Comparison of ENCODE assay signal across 8 cellular contexts in genomic region chrX:36867143-36867542, GRCh38.
DNase-seq lines count a peak whose midpoint lies in the region; ATAC-seq and TF ChIP-seq lines count a peak whose summit lies in the region.

No MANE protein-coding gene starts in this region.

- DNase-seq in BJ (ENCODE audit: low read depth) (no peak), NCI-H1694 treated with DMSO at 0.1 percent for 48 hours (lab: John Stamatoyannopoulos, UW) (peak; percentile 28), mammary epithelial cell (peak; percentile 9), myocyte (ENCODE audit: low read depth) (peak; percentile 46)
- no peak for DNase-seq in stimulated activated CD4-positive, alpha-beta T cell treated with anti-CD3 and anti-CD28 coated beads, Interleukin-12 subunit alpha, Interleukin-12 subunit beta, amount 100 ng/mL, for 4 hours
- DNase-seq in activated effector memory CD4-positive, alpha-beta T cell treated with Interleukin-2 at 50 U/mL for 16 hours: no peak

- ATAC-seq in GM18520 (IDR thresholded peaks at IDR 0.05; ENCODE audit: unreplicated experiment) (peak; percentile 46), HG03460 (IDR thresholded peaks at IDR 0.05; ENCODE audit: unreplicated experiment) (no peak)

- H3K9me3 ChIP-seq in mammary epithelial cell (replicated peaks; ENCODE audit: insufficient read depth, low read length): no peaks in the 10 kb centered on the region

- H3K27me3 ChIP-seq in BJ (ENCODE audit: control insufficient read depth, insufficient read depth, low read length) (no peaks in the 10 kb centered on the region), mammary epithelial cell (ENCODE audit: insufficient read depth, low read length) (no peaks in the 10 kb centered on the region)

- no peak overlapping the region for H3K4me2 ChIP-seq in mammary epithelial cell (ENCODE audit: insufficient read depth, low read depth, low read length)

- POLR2A ChIA-PET in BJ (lab: Charles Lee): no interaction called here

- TF ChIP-seq CTCF in BJ (IDR thresholded peaks at IDR 0.05; ENCODE audit: insufficient read depth, low read depth, low read length): peak; percentile 40
- peak; percentile 52 to 59 for TF ChIP-seq CTCF in mammary epithelial cell (conservative IDR thresholded peaks at IDR 0.05 in 1 of 2, IDR thresholded peaks at IDR 0.05 in 1 of 2; ENCODE audit: extremely low read depth in 1 of 2, insufficient read depth in 1 of 2, low read depth in 1 of 2, low read length in 2 of 2)

- H3K9ac ChIP-seq in mammary epithelial cell (ENCODE audit: insufficient read depth, low read length): no peak overlapping the region

- H3K4me3 ChIP-seq in BJ (ENCODE audit: low read depth, low read length) (no peak overlapping the region), mammary epithelial cell (replicated peaks in 1 of 3; ENCODE audit: insufficient read depth in 1 of 3, low read depth in 2 of 3, low read length in 3 of 3) (no peak overlapping the region)

- H4K20me1 ChIP-seq in mammary epithelial cell (ENCODE audit: insufficient read depth, low read length): no peaks in the 10 kb centered on the region

- intact Hi-C loops in mammary epithelial cell (cut with micrococcal nuclease): loop anchor here (5.0 to 10.0 kb wide), 2 partner anchors 975 to 1972 kb away; no protein-coding TSS in a partner anchor

- 0% methylated on average over 3 of the region's 3 CpGs for WGBS in mammary epithelial cell (ENCODE audit: low coverage, missing lambda C conversion rate)

- no TSS peak for BruUV-seq in mammary epithelial cell (replicated peaks; lab: Mats Ljungman, UMichigan)

- H3K79me2 ChIP-seq in mammary epithelial cell (ENCODE audit: insufficient read depth, low read length): no peaks in the 10 kb centered on the region

- in situ Hi-C loops in mammary epithelial cell (cut with MboI; ENCODE audit: low sequenced_read_pairs in 2 of 2): no loop called here

- H3K27ac ChIP-seq in mammary epithelial cell (ENCODE audit: insufficient read depth, low read depth, low read length): no peak overlapping the region

- no peaks in the 10 kb centered on the region for H3K4me1 ChIP-seq in mammary epithelial cell (ENCODE audit: insufficient read depth, low read length)

- CTCF ChIA-PET in BJ (lab: Yijun Ruan, JAX): no interaction called here
- CTCF ChIA-PET in mammary epithelial cell (lab: Charles Lee; ENCODE audit: low non-redundant PET): no interaction called here

- dilution Hi-C loops in mammary epithelial cell (cut with HindIII; ENCODE audit: low sequenced_read_pairs): no loop called here

- no peak overlapping the region for H2AFZ ChIP-seq in mammary epithelial cell (ENCODE audit: low read depth, low read length)

- H3K36me3 ChIP-seq in BJ (ENCODE audit: control insufficient read depth, insufficient read depth, low read length): no peaks in the 10 kb centered on the region
- no peaks in the 10 kb centered on the region for H3K36me3 ChIP-seq in mammary epithelial cell (ENCODE audit: insufficient read depth, low read length)

Comparison
In these comparisons a context has a peak if more than half of its experiments do, and no peak if none do; other contexts are left out.
1. DNase-seq: peak in NCI-H1694 treated with DMSO at 0.1 percent for 48 hours (single experiment), mammary epithelial cell (single experiment) and myocyte (single experiment); none in BJ (single experiment), stimulated activated CD4-positive, alpha-beta T cell treated with anti-CD3 and anti-CD28 coated beads, Interleukin-12 subunit alpha, Interleukin-12 subunit beta, amount 100 ng/mL, for 4 hours (single experiment) and activated effector memory CD4-positive, alpha-beta T cell treated with Interleukin-2 at 50 U/mL for 16 hours (single experiment).